9 cellular contexts compared by ENCODE assay signal in genomic region chr17:74204474-74204873, GRCh38. TPM values are rescaled to one million over a fixed set of nuclear protein-coding genes. Genes with fewer than 3 reads are reported as not detected.
A peak's percentile ranks its signal among the peaks of the same experiment; 100 is the strongest.
DNase-seq lines count a peak whose midpoint lies in the region; ATAC-seq and TF ChIP-seq lines count a peak whose summit lies in the region.
"Had no signal": no experiment of that assay in that cellular context is flagged by ENCODE, and none has a peak within 500 bp of the region (broad histone marks: within the 10 kb centered on the region; RNA-seq: fewer than 3 reads in every experiment).

No MANE protein-coding gene starts in this region.

- H4K8ac ChIP-seq in H9 (replicated peaks; ENCODE audit: insufficient read length, low read depth, low read length) = no peak overlapping the region

- no peak overlapping the region for H3K23ac ChIP-seq in H9 (ENCODE audit: insufficient read length, low read depth, low read length)

- peaks cover 2% of the 10 kb centered on the region for H4K20me1 ChIP-seq in H9 (ENCODE audit: control insufficient read depth, insufficient read depth, insufficient read length)

- WGBS in H9 (ENCODE audit: extremely low coverage, insufficient read length, low lambda C conversion rate) = no CpG with 5 or more reads among the region's 14 CpGs
- 52% methylated on average over 14 of the region's 14 CpGs for WGBS in right cardiac atrium

- no peak overlapping the region for H3K56ac ChIP-seq in H9 (ENCODE audit: insufficient read length, low read depth, low read length)

- no peaks in the 10 kb centered on the region for H3K9me3 ChIP-seq in H9 (ENCODE audit: control insufficient read depth, low read depth, low read length)
- H3K9me3 ChIP-seq in right cardiac atrium (ENCODE audit: control insufficient read depth, low read length) = no peaks in the 10 kb centered on the region

- H2BK120ac ChIP-seq in H9 (ENCODE audit: low read depth, low read length, poor library complexity, severe bottlenecking) = no peak overlapping the region

- no peak overlapping the region for H2BK12ac ChIP-seq in H9 (ENCODE audit: insufficient read length, low read depth, low read length)

- peaks cover 29% of the 10 kb centered on the region for H3K27me3 Mint-ChIP-seq in H9 (ENCODE audit: low read depth)
- H3K27me3 Mint-ChIP-seq in activated CD4-positive, alpha-beta memory T cell treated with anti-CD3 and anti-CD28 coated beads for 36 hours = peaks cover 11% of the 10 kb centered on the region

- H3K9ac ChIP-seq in H9 (ENCODE audit: extremely low read depth, insufficient read length, low read length) = peak overlapping the region; percentile 95

- peak overlapping the region; percentile 87; the same call in 1 of the 2 replicates for H3K14ac ChIP-seq in H9 (ENCODE audit: insufficient read depth, low read length)

- H3K4ac ChIP-seq in H9 (ENCODE audit: low read depth, low read length) = no peak overlapping the region

- H3K9me3 Mint-ChIP-seq in H9 = peaks cover 3% of the 10 kb centered on the region in 2 experiments; a peak in 3 of 5 replicates
- H3K9me3 Mint-ChIP-seq in activated CD4-positive, alpha-beta memory T cell treated with anti-CD3 and anti-CD28 coated beads for 36 hours = no peaks in the 10 kb centered on the region

- no peak overlapping the region for H2BK5ac ChIP-seq in H9 (ENCODE audit: insufficient read length, low read length)

- intact Hi-C loops in activated CD4-positive, alpha-beta memory T cell treated with anti-CD3 and anti-CD28 coated beads for 36 hours (cut with micrococcal nuclease) = no loop called here
- intact Hi-C loops in right cardiac atrium (cut with DNase I) = no loop called here

- peak overlapping the region; percentile 99 to 100 for H3K4me3 Mint-ChIP-seq in H9
- H3K4me3 Mint-ChIP-seq in activated CD4-positive, alpha-beta memory T cell treated with anti-CD3 and anti-CD28 coated beads for 36 hours = peak overlapping the region; percentile 100

- CTCF ChIA-PET in activated CD4-positive, alpha-beta memory T cell treated with anti-CD3 and anti-CD28 coated beads for 36 hours (lab: Charles Lee) = interaction anchor here (1.4 to 3.6 kb wide), 2 partner anchors 8 to 11 kb away, joined by 3 to 19 read pairs; partner anchors contain the start of gene TTYH2

- no peak overlapping the region for H4K91ac ChIP-seq in H9 (ENCODE audit: insufficient read length, low read depth, low read length)

- no peak overlapping the region for H4K5ac ChIP-seq in H9 (ENCODE audit: insufficient read length, low read depth, low read length)

- H3K4me2 ChIP-seq in H9 (ENCODE audit: insufficient read depth, insufficient read length, low read length) = peak overlapping the region; percentile 82

- ATAC-seq in right cardiac atrium (no peak), HG03196 (IDR thresholded peaks at IDR 0.05; ENCODE audit: unreplicated experiment) (no peak), HG02970 (IDR thresholded peaks at IDR 0.05; ENCODE audit: low FRiP score, unreplicated experiment) (no peak)

- H3K27ac Mint-ChIP-seq in H9 = peak overlapping the region; percentile 91 to 99 (median 95); a peak in 6 of 7 replicates
- peak overlapping the region; percentile 99 for H3K27ac Mint-ChIP-seq in activated CD4-positive, alpha-beta memory T cell treated with anti-CD3 and anti-CD28 coated beads for 36 hours

- H3K79me2 ChIP-seq in H9 (ENCODE audit: insufficient read depth, low read length) = peaks cover 22% of the 10 kb centered on the region; the same call in 1 of the 2 replicates

- H2BK20ac ChIP-seq in H9 (ENCODE audit: low read depth, low read length, poor library complexity, severe bottlenecking) = no peak overlapping the region

- H3T11ph ChIP-seq in H9 (ENCODE audit: low read length) = no peak overlapping the region

- no peak overlapping the region for H2AFZ ChIP-seq in H9 (ENCODE audit: low read length)

- H3K4me1 Mint-ChIP-seq in H9 = peaks cover 34 to 49% of the 10 kb centered on the region in 2 experiments
- H3K4me1 Mint-ChIP-seq in activated CD4-positive, alpha-beta memory T cell treated with anti-CD3 and anti-CD28 coated beads for 36 hours (ENCODE audit: low read depth) = peaks cover 48% of the 10 kb centered on the region

- no peak overlapping the region for H2AK5ac ChIP-seq in H9 (ENCODE audit: insufficient read length, low read length)

- H3K27ac ChIP-seq in H9 (ENCODE audit: insufficient read length, low read depth, low read length) (no peak overlapping the region), right cardiac atrium (ENCODE audit: low read length) (no peak overlapping the region), skin epidermis (peak overlapping the region in 18 of 21 experiments; percentile 70 to 95 (median 88))

- DNase-seq in H9 (no peak), right cardiac atrium (peak in 1 of 3 donors; percentile 53), EL (no peak), T1000 (lab: John Stamatoyannopoulos, UW) (no peak)
- no peak for DNase-seq in activated CD4-positive, alpha-beta memory T cell treated with anti-CD3 and anti-CD28 coated beads for 36 hours
- DNase-seq: stimulated activated CD4-positive, alpha-beta T cell treated with anti-CD3 and anti-CD28 coated beads, Interleukin-4, amount 100 ng/mL, for 4 hours had no signal

- POLR2A ChIA-PET in activated CD4-positive, alpha-beta memory T cell treated with anti-CD3 and anti-CD28 coated beads for 36 hours (lab: Charles Lee) = interaction anchor here (1.0 to 2.3 kb wide), 2 partner anchors 9 to 78 kb away, joined by 3 to 13 read pairs; partner anchors contain the start of gene TTYH2

- peaks cover 8% of the 10 kb centered on the region for H3K23me2 ChIP-seq in H9 (ENCODE audit: insufficient read length, low read depth, low read length, poor library complexity, severe bottlenecking)

- H3K27me3 ChIP-seq in H9 (ENCODE audit: insufficient read depth, low read length) = no peaks in the 10 kb centered on the region; the same call in 1 of the 2 replicates
- no peaks in the 10 kb centered on the region for H3K27me3 ChIP-seq in right cardiac atrium (ENCODE audit: control insufficient read depth, insufficient read depth)

- H3K4me3 ChIP-seq in right cardiac atrium (ENCODE audit: low read length) (peak overlapping the region; percentile 88), skin epidermis (peak overlapping the region; percentile 76 to 96 (median 92))

- TF ChIP-seq CTCF in H9 (conservative IDR thresholded peaks at IDR 0.05) = no peak

- H3K36me3 Mint-ChIP-seq in H9 (ENCODE audit: insufficient read depth in 1 of 3, low read depth in 3 of 3) = peaks cover 44 to 57% (median 57%) of the 10 kb centered on the region in 3 experiments
- H3K36me3 Mint-ChIP-seq in activated CD4-positive, alpha-beta memory T cell treated with anti-CD3 and anti-CD28 coated beads for 36 hours = peaks cover 48% of the 10 kb centered on the region

- peaks cover 5% of the 10 kb centered on the region for H3K79me1 ChIP-seq in H9 (ENCODE audit: insufficient read depth, low read depth, low read length, poor library complexity, severe bottlenecking)

- no peak overlapping the region for H3K18ac ChIP-seq in H9 (ENCODE audit: insufficient read length, low read depth, low read length)

- H2BK15ac ChIP-seq in H9 (ENCODE audit: low read depth, low read length) = no peak overlapping the region

- H3K4me1 ChIP-seq in H9 (ENCODE audit: insufficient read depth, low read length) = peaks cover 3% of the 10 kb centered on the region; the same call in 1 of the 2 replicates
- no peaks in the 10 kb centered on the region for H3K4me1 ChIP-seq in right cardiac atrium (ENCODE audit: control insufficient read depth, insufficient read depth, low read length)

RNA-seq across cellular contexts. Expression of gene RPL38, which starts 1.0 kb away (rescaled TPM):
- total RNA-seq in H9 (2021) (1,354 and 1,358 TPM in 2 replicates), right cardiac atrium (100 to 1,000 TPM; 647 to 821 (median 732) TPM)
- total RNA-seq in activated CD4-positive, alpha-beta memory T cell treated with anti-CD3 and anti-CD28 coated beads for 36 hours = 1,000 to 10,000 TPM; 1,460 to 1,580 TPM
- polyA plus RNA-seq in right cardiac atrium = 1,420 TPM

RNA-seq across cellular contexts. Expression of gene TTYH2, which starts 8.9 kb away (rescaled TPM):
- total RNA-seq in H9 (2021) = 1.6 and 3.2 TPM in 2 replicates
- total RNA-seq in activated CD4-positive, alpha-beta memory T cell treated with anti-CD3 and anti-CD28 coated beads for 36 hours = 1 to 10 TPM; 7.6 to 7.9 TPM
- 10 to 100 TPM; 16.7 to 30.4 (median 24.9) TPM for total RNA-seq in right cardiac atrium
- 15.5 TPM for polyA plus RNA-seq in right cardiac atrium

Comparison
In these comparisons a context has a peak if more than half of its experiments do, and no peak if none do; other contexts are left out.
1. H3K27ac ChIP-seq: peak in skin epidermis (18 of 21); none in H9 (single experiment) and right cardiac atrium (single experiment).